Comparison of ENCODE assay signal across 12 cellular contexts in genomic region chr15:22253676-22254408, GRCh38.
DNase-seq lines count a peak whose midpoint lies in the region; ATAC-seq and TF ChIP-seq lines count a peak whose summit lies in the region.
"Had no signal": no experiment of that assay in that cellular context is flagged by ENCODE, and none has a peak within 500 bp of the region (broad histone marks: within the 10 kb centered on the region; RNA-seq: fewer than 3 reads in every experiment).

No MANE protein-coding gene starts in this region.

- DNase-seq in CD8-positive, alpha-beta memory T cell = peak in 4 of 5 donors; percentile 7 to 51 (median 32)
- DNase-seq in activated B cell treated with CpG ODN at 0.5 μM for 24 hours = no peak
- no peak for DNase-seq in ACHN
- no peak for DNase-seq in caudate nucleus (lab: John Stamatoyannopoulos, UW)
- DNase-seq in stimulated activated CD4-positive, alpha-beta T cell treated with anti-CD3 and anti-CD28 coated beads, Interleukin-2, amount 100 ng/mL, for 24 hours = no peak
- DNase-seq in stimulated activated CD4-positive, alpha-beta T cell treated with anti-CD3 and anti-CD28 coated beads, Interleukin-4, amount 100 ng/mL, for 24 hours = no peak
- DNase-seq: adrenal gland, Caco-2, NCI-H2029 had no signal

- intact Hi-C loops in activated B cell treated with CpG ODN at 0.5 μM for 24 hours (cut with micrococcal nuclease) = no loop called here

- H3K27me3 Mint-ChIP-seq in CD8-positive, alpha-beta memory T cell = peaks cover 2 to 5% of the 10 kb centered on the region in 2 donors
- H3K27me3 Mint-ChIP-seq in activated B cell treated with CpG ODN at 0.5 μM for 24 hours = peaks cover 2% of the 10 kb centered on the region

- H3K36me3 ChIP-seq in CD8-positive, alpha-beta memory T cell (ENCODE audit: insufficient read depth, low read length) = no peaks in the 10 kb centered on the region
- H3K36me3 ChIP-seq: adrenal gland, HAP-1 had no signal

- POLR2A ChIA-PET in CD8-positive, alpha-beta memory T cell (lab: Charles Lee) = no interaction called here
- POLR2A ChIA-PET in activated B cell treated with CpG ODN at 0.5 μM for 24 hours (lab: Charles Lee) = no interaction called here

- no peak overlapping the region for H3K27ac ChIP-seq in CD8-positive, alpha-beta memory T cell (ENCODE audit: low read depth, low read length)
- no peak overlapping the region for H3K27ac ChIP-seq in caudate nucleus (ENCODE audit: low read depth, low read length)
- H3K27ac ChIP-seq: adrenal gland had no signal

- ATAC-seq in GM19351 (IDR thresholded peaks at IDR 0.05; ENCODE audit: unreplicated experiment) = peak; percentile 79
- peak; percentile 43 for ATAC-seq in HG02970 (IDR thresholded peaks at IDR 0.05; ENCODE audit: low FRiP score, unreplicated experiment)
- peak; percentile 58 for ATAC-seq in activated B cell treated with CpG ODN at 0.5 μM for 24 hours (ENCODE audit: low read depth)

- CTCF ChIA-PET in CD8-positive, alpha-beta memory T cell (lab: Charles Lee) = no interaction called here
- CTCF ChIA-PET in activated B cell treated with CpG ODN at 0.5 μM for 24 hours (lab: Charles Lee) = no interaction called here

- TF ChIP-seq CTCF in activated B cell treated with CpG ODN at 0.5 μM for 24 hours (IDR thresholded peaks at IDR 0.05) = no peak

- H3K9me3 Mint-ChIP-seq in CD8-positive, alpha-beta memory T cell = no peaks in the 10 kb centered on the region
- no peaks in the 10 kb centered on the region for H3K9me3 Mint-ChIP-seq in activated B cell treated with CpG ODN at 0.5 μM for 24 hours

- H3K4me1 ChIP-seq in CD8-positive, alpha-beta memory T cell (ENCODE audit: insufficient read depth, low read length) = peaks cover 15% of the 10 kb centered on the region
- H3K4me1 ChIP-seq: adrenal gland, Caco-2, HAP-1 had no signal

- no peaks in the 10 kb centered on the region for H3K36me3 Mint-ChIP-seq in CD8-positive, alpha-beta memory T cell
- H3K36me3 Mint-ChIP-seq in activated B cell treated with CpG ODN at 0.5 μM for 24 hours (ENCODE audit: low read depth) = no peaks in the 10 kb centered on the region

- H3K4me1 Mint-ChIP-seq in CD8-positive, alpha-beta memory T cell = peaks cover 30 to 36% (median 32%) of the 10 kb centered on the region in 3 donors
- H3K4me1 Mint-ChIP-seq in activated B cell treated with CpG ODN at 0.5 μM for 24 hours = peaks cover 25% of the 10 kb centered on the region

- no peaks in the 10 kb centered on the region for H3K27me3 ChIP-seq in CD8-positive, alpha-beta memory T cell (ENCODE audit: insufficient read depth, low read length, poor library complexity, severe bottlenecking)
- H3K27me3 ChIP-seq: adrenal gland had no signal

- peak overlapping the region; percentile 10 to 93 (median 54) for H3K27ac Mint-ChIP-seq in CD8-positive, alpha-beta memory T cell
- no peak overlapping the region for H3K27ac Mint-ChIP-seq in activated B cell treated with CpG ODN at 0.5 μM for 24 hours

- H3K4me3 Mint-ChIP-seq in CD8-positive, alpha-beta memory T cell = peak overlapping the region in 6 of 7 donors; percentile 45 to 67 (median 62)
- peak overlapping the region; percentile 12 for H3K4me3 Mint-ChIP-seq in activated B cell treated with CpG ODN at 0.5 μM for 24 hours

- in situ Hi-C loops in ACHN (cut with HindIII; ENCODE audit: low pct_ligation_motif_present, low pct_unique_long_range_greater_than_20kb, low sequenced_read_pairs) = no loop called here

- no peak overlapping the region for H3K4me3 ChIP-seq in CD8-positive, alpha-beta memory T cell (ENCODE audit: low read length)
- H3K4me3 ChIP-seq: adrenal gland, HAP-1 had no signal

- H3K9me3 ChIP-seq in CD8-positive, alpha-beta memory T cell (ENCODE audit: low read length) = no peaks in the 10 kb centered on the region
- H3K9me3 ChIP-seq: adrenal gland had no signal

Comparison
In these comparisons a context has a peak if more than half of its experiments do, and no peak if none do; other contexts are left out.
1. DNase-seq: peak in CD8-positive, alpha-beta memory T cell (4 of 5); none in activated B cell treated with CpG ODN at 0.5 μM for 24 hours (single experiment), ACHN (single experiment), caudate nucleus (0 of 61), stimulated activated CD4-positive, alpha-beta T cell treated with anti-CD3 and anti-CD28 coated beads, Interleukin-2, amount 100 ng/mL, for 24 hours (0 of 2) and stimulated activated CD4-positive, alpha-beta T cell treated with anti-CD3 and anti-CD28 coated beads, Interleukin-4, amount 100 ng/mL, for 24 hours (single experiment).
2. Peak in every context shown above with its lines, with median percentiles within 50 percentile points of each other: ATAC-seq.